Comparison of ENCODE assay signal across 12 cellular contexts in genomic region chr16:2040450-2041105, GRCh38. TPM values are rescaled to one million over a fixed set of nuclear protein-coding genes. Genes with fewer than 3 reads are reported as not detected.
A peak's percentile ranks its signal among the peaks of the same experiment; 100 is the strongest.
DNase-seq lines count a peak whose midpoint lies in the region; ATAC-seq and TF ChIP-seq lines count a peak whose summit lies in the region.
"Had no signal": no experiment of that assay in that cellular context is flagged by ENCODE, and none has a peak within 500 bp of the region (broad histone marks: within the 10 kb centered on the region; RNA-seq: fewer than 3 reads in every experiment).

No MANE protein-coding gene starts in this region.

- no peaks in the 10 kb centered on the region for H3K9me3 ChIP-seq in heart right ventricle
- H3K9me3 ChIP-seq in vagina, result no peaks in the 10 kb centered on the region
- no peaks in the 10 kb centered on the region for H3K9me3 ChIP-seq in effector memory CD4-positive, alpha-beta T cell (ENCODE audit: control insufficient read depth, low read length)

- no peaks in the 10 kb centered on the region for H3K27me3 Mint-ChIP-seq in neural crest cell (ENCODE audit: low read depth)

- H3K36me3 Mint-ChIP-seq in neural crest cell (ENCODE audit: low read depth), result no peaks in the 10 kb centered on the region

- ATAC-seq in heart right ventricle (peak in 1 of 8 donors; percentile 0), GM21529 (IDR thresholded peaks at IDR 0.05; ENCODE audit: unreplicated experiment) (no peak)

- peak overlapping the region; percentile 50 for H3K27ac Mint-ChIP-seq in neural crest cell (ENCODE audit: unreplicated experiment)

- H3K4me1 Mint-ChIP-seq in neural crest cell, result peaks cover 4% of the 10 kb centered on the region

- no peak for TF ChIP-seq POLR2A in vagina (IDR thresholded peaks at IDR 0.05)

- 70 to 74% methylated on average over 20 of the region's 20 CpGs for WGBS in heart right ventricle, 2 donors

- DNase-seq in heart right ventricle (no peak), cardiac septum (ENCODE audit: low spot score) (no peak), dorsolateral prefrontal cortex (peak in 1 of 10 donors; percentile 44), neural crest cell (ENCODE audit: low read depth, low spot score) (no peak), vagina (ENCODE audit: extremely low spot score in 2 of 2) (no peak), pons (ENCODE audit: low spot score) (no peak)
- DNase-seq in effector memory CD4-positive, alpha-beta T cell, result no peak
- DNase-seq: activated CD8-positive, alpha-beta memory T cell treated with anti-CD3 and anti-CD28 coated beads, Interleukin-2, amount 50 U/mL, for 4 hours; DND-41; NCI-H1105 had no signal

- TF ChIP-seq CTCF in heart right ventricle (IDR thresholded peaks at IDR 0.05) (no peak), dorsolateral prefrontal cortex (IDR thresholded peaks at IDR 0.05 in 54 of 56, conservative IDR thresholded peaks at IDR 0.05 in 2 of 56; ENCODE audit: low read depth in 1 of 56, partially characterized antibody in 56 of 56) (no peak), neural crest cell (conservative IDR thresholded peaks at IDR 0.05) (no peak), vagina (IDR thresholded peaks at IDR 0.05) (no peak)

- H3K27me3 ChIP-seq in heart right ventricle (no peaks in the 10 kb centered on the region), dorsolateral prefrontal cortex (no peaks in the 10 kb centered on the region), vagina (no peaks in the 10 kb centered on the region)
- H3K27me3 ChIP-seq in effector memory CD4-positive, alpha-beta T cell (replicated peaks; ENCODE audit: control insufficient read depth, insufficient read depth, low read length, poor library complexity, severe bottlenecking), result no peaks in the 10 kb centered on the region

- H3K4me3 ChIP-seq in heart right ventricle, result peak overlapping the region in 1 of 10 donors; percentile 63
- H3K4me3 ChIP-seq in dorsolateral prefrontal cortex, result no peak overlapping the region
- no peak overlapping the region for H3K4me3 ChIP-seq in vagina
- H3K4me3 ChIP-seq in effector memory CD4-positive, alpha-beta T cell (ENCODE audit: insufficient read depth, low read depth, low read length, poor library complexity, severe bottlenecking), result no peak overlapping the region

- intact Hi-C loops in heart right ventricle (cut with DNase I) (no loop called here), cardiac septum (cut with DNase I) (no loop called here), dorsolateral prefrontal cortex (cut with DNase I) (no loop called here), vagina (cut with DNase I) (loop anchor here (10.0 kb wide), 1 partner anchor 886 kb away; the partner anchor contains the start of gene CACNA1H)

- peaks cover 54 to 100% (median 92%) of the 10 kb centered on the region in 9 donors for H3K4me1 ChIP-seq in heart right ventricle
- peaks cover 82% of the 10 kb centered on the region for H3K4me1 ChIP-seq in vagina
- H3K4me1 ChIP-seq in effector memory CD4-positive, alpha-beta T cell (ENCODE audit: control insufficient read depth, insufficient read depth, low read length, poor library complexity, severe bottlenecking), result peaks cover 2% of the 10 kb centered on the region

- no peak overlapping the region for H3K4me3 Mint-ChIP-seq in neural crest cell

- H3K36me3 ChIP-seq in heart right ventricle, result peaks cover 0 to 38% (median 10%) of the 10 kb centered on the region in 9 donors
- H3K36me3 ChIP-seq in vagina, result peaks cover 0 to 8% of the 10 kb centered on the region in 2 donors
- no peaks in the 10 kb centered on the region for H3K36me3 ChIP-seq in effector memory CD4-positive, alpha-beta T cell (ENCODE audit: control insufficient read depth, insufficient read depth, low read length)

- H3K9me3 Mint-ChIP-seq in neural crest cell, result no peaks in the 10 kb centered on the region

- H3K27ac ChIP-seq in heart right ventricle, result peak overlapping the region; percentile 80 to 96 (median 93)
- H3K27ac ChIP-seq in dorsolateral prefrontal cortex, result peak overlapping the region in 35 of 59 donors; percentile 0 to 83 (median 55)
- H3K27ac ChIP-seq in vagina, result peak overlapping the region; percentile 91
- H3K27ac ChIP-seq in effector memory CD4-positive, alpha-beta T cell (ENCODE audit: insufficient read depth, low read length, poor library complexity, severe bottlenecking), result no peak overlapping the region
- H3K27ac ChIP-seq: HL-60 had no signal

RNA-seq across cellular contexts. Expression of gene NTHL1, which starts 7.1 kb away (rescaled TPM):
- total RNA-seq in heart right ventricle (10 to 100 TPM in 8 of 10 donors, 1 to 10 TPM in 2; 9.8 to 24.9 (median 12.3) TPM), cardiac septum (10.4 TPM), dorsolateral prefrontal cortex (10 to 100 TPM; 12.2 to 41.4 (median 26.0) TPM), neural crest cell (50.7 and 51.9 TPM in 2 replicates), vagina (28.5 TPM)
- 10 to 100 TPM; 16.1 to 51.9 TPM for polyA plus RNA-seq in heart right ventricle

RNA-seq across cellular contexts. Expression of gene TSC2, which starts 7.2 kb away (rescaled TPM):
- total RNA-seq in heart right ventricle, result 10 to 100 TPM; 54.7 to 87.0 (median 71.5) TPM
- 10 to 100 TPM; 28.8 to 83.3 TPM for polyA plus RNA-seq in heart right ventricle
- total RNA-seq in cardiac septum, result 73.3 TPM
- total RNA-seq in dorsolateral prefrontal cortex, result 100 to 1,000 TPM; 129 to 311 (median 193) TPM
- total RNA-seq in neural crest cell, result 175 and 180 TPM in 2 replicates
- 78.6 TPM for total RNA-seq in vagina

RNA-seq across cellular contexts. Expression of gene NHERF2, which starts 13.9 kb away (rescaled TPM):
- 100 to 1,000 TPM in 9 of 10 donors, 10 to 100 TPM in 1; 94.3 to 429 (median 146) TPM for total RNA-seq in heart right ventricle
- 100 to 1,000 TPM; 314 to 640 TPM for polyA plus RNA-seq in heart right ventricle
- 183 TPM for total RNA-seq in cardiac septum
- 100 to 1,000 TPM in 28 of 120 experiments, 10 to 100 TPM in 92; 46.4 to 200 (median 84.6) TPM for total RNA-seq in dorsolateral prefrontal cortex
- 7.6 and 8.1 TPM in 2 replicates for total RNA-seq in neural crest cell
- 44.7 TPM for total RNA-seq in vagina

RNA-seq across cellular contexts. Expression of gene NPW, which starts 21.0 kb away (rescaled TPM):
- total RNA-seq in heart right ventricle (under 1 TPM in 1 of 10 donors, not detected in 9; 0.39 TPM), cardiac septum (not detected), dorsolateral prefrontal cortex (1 to 10 TPM in 45 of 120 experiments, under 1 TPM in 23, not detected in 52; 0.43 to 4.3 (median 1.1) TPM), neural crest cell (0.82 and 1.3 TPM in 2 replicates), vagina (not detected)
- under 1 TPM in 1 of 2 donors, not detected in 1; 0.54 TPM for polyA plus RNA-seq in heart right ventricle

RNA-seq across cellular contexts. Expression of gene ZNF598, which starts 31.0 kb away (rescaled TPM):
- total RNA-seq in heart right ventricle (10 to 100 TPM in 9 of 10 donors, 1 to 10 TPM in 1; 9.5 to 24.7 (median 14.2) TPM), cardiac septum (21.9 TPM), dorsolateral prefrontal cortex (10 to 100 TPM; 16.4 to 45.4 (median 29.2) TPM), neural crest cell (55.7 and 62.5 TPM in 2 replicates), vagina (51.8 TPM)
- 10 to 100 TPM; 12.6 to 25.3 TPM for polyA plus RNA-seq in heart right ventricle
